20 cellular contexts compared by ENCODE assay signal in genomic region chr9:110886832-110887231, GRCh38.
A peak's percentile ranks its signal among the peaks of the same experiment; 100 is the strongest.
DNase-seq lines count a peak whose midpoint lies in the region; ATAC-seq, FAIRE-seq and TF ChIP-seq lines count a peak whose summit lies in the region.
"Had no signal": no experiment of that assay in that cellular context is flagged by ENCODE, and none has a peak within 500 bp of the region (broad histone marks: within the 10 kb centered on the region; RNA-seq: fewer than 3 reads in every experiment).

No MANE protein-coding gene starts in this region.

- no peaks in the 10 kb centered on the region for H3K36me3 Mint-ChIP-seq in activated T-helper 2 cell treated with anti-CD3 and anti-CD28 coated beads, Interferon-gamma antibody, Interleukin-2, Interleukin-4, amounts not matched to agents 10 μg/mL and 5 μg/mL and 100 μg/mL, durations not matched to agents 14 hours and 24 hours and 36 hours (ENCODE audit: low read depth)
- H3K36me3 Mint-ChIP-seq: type B pancreatic cell had no signal

- in situ Hi-C loops in KBM-7 (cut with MboI; ENCODE audit: low pct_unique_long_range_greater_than_20kb, low sequenced_read_pairs) = no loop called here

- ATAC-seq in lower lobe of right lung = peak in 1 of 2 donors; percentile 41
- no peak for ATAC-seq in GM19452 (IDR thresholded peaks at IDR 0.05; ENCODE audit: unreplicated experiment)
- ATAC-seq: activated CD4-positive, CD25-positive, alpha-beta regulatory T cell treated with anti-CD3 and anti-CD28 coated beads, Interleukin-2, amount 50 U/mL, for 24 hours; body of pancreas; left lobe of liver had no signal

- H3K9me3 ChIP-seq in lower lobe of right lung = no peaks in the 10 kb centered on the region
- H3K9me3 ChIP-seq: body of pancreas had no signal

- TF ChIP-seq CTCF in lower lobe of right lung (IDR thresholded peaks at IDR 0.05) = no peak

- H3K4me3 ChIP-seq in lower lobe of right lung = no peak overlapping the region
- H3K4me3 ChIP-seq: body of pancreas had no signal

- no peaks in the 10 kb centered on the region for H3K4me1 Mint-ChIP-seq in activated T-helper 2 cell treated with anti-CD3 and anti-CD28 coated beads, Interferon-gamma antibody, Interleukin-2, Interleukin-4, amounts not matched to agents 10 μg/mL and 5 μg/mL and 100 μg/mL, durations not matched to agents 14 hours and 24 hours and 36 hours (ENCODE audit: low read depth)

- no peak overlapping the region for H3K4me3 Mint-ChIP-seq in activated T-helper 2 cell treated with anti-CD3 and anti-CD28 coated beads, Interferon-gamma antibody, Interleukin-2, Interleukin-4, amounts not matched to agents 10 μg/mL and 5 μg/mL and 100 μg/mL, durations not matched to agents 14 hours and 24 hours and 36 hours (ENCODE audit: low read depth)
- H3K4me3 Mint-ChIP-seq: type B pancreatic cell had no signal

- H3K27me3 ChIP-seq in lower lobe of right lung (ENCODE audit: low read depth) = no peaks in the 10 kb centered on the region
- H3K27me3 ChIP-seq: body of pancreas had no signal

- peaks cover 14% of the 10 kb centered on the region for H3K4me1 ChIP-seq in lower lobe of right lung

- no peaks in the 10 kb centered on the region for H3K36me3 ChIP-seq in lower lobe of right lung

- no peak overlapping the region for H3K27ac Mint-ChIP-seq in activated T-helper 2 cell treated with anti-CD3 and anti-CD28 coated beads, Interferon-gamma antibody, Interleukin-2, Interleukin-4, amounts not matched to agents 10 μg/mL and 5 μg/mL and 100 μg/mL, durations not matched to agents 14 hours and 24 hours and 36 hours
- H3K27ac Mint-ChIP-seq: type B pancreatic cell had no signal

- intact Hi-C loops in lower lobe of right lung (cut with DNase I) = no loop called here
- intact Hi-C loops in activated T-helper 2 cell treated with anti-CD3 and anti-CD28 coated beads, Interferon-gamma antibody, Interleukin-2, Interleukin-4, amounts not matched to agents 10 μg/mL and 5 μg/mL and 100 μg/mL, durations not matched to agents 14 hours and 24 hours and 36 hours (cut with micrococcal nuclease) = no loop called here

- peak; percentile 75 for FAIRE-seq in endometrium (lab: Jason Lieb, UNC)
- FAIRE-seq: H1 had no signal

- H3K27ac ChIP-seq in lower lobe of right lung = peak overlapping the region; percentile 61
- H3K27ac ChIP-seq: body of pancreas, KMS-11 had no signal

- DNase-seq in AG08395 (ENCODE audit: low spot score) (peak; percentile 38), M059J (ENCODE audit: low read depth) (peak; percentile 65), lower lobe of right lung (no peak), T-helper 9 cell (no peak), KBM-7 (no peak)
- DNase-seq in activated T-helper 2 cell treated with anti-CD3 and anti-CD28 coated beads, Interferon-gamma antibody, Interleukin-2, Interleukin-4, amounts not matched to agents 10 μg/mL and 5 μg/mL and 100 μg/mL, durations not matched to agents 14 hours and 24 hours and 36 hours (ENCODE audit: low spot score) = no peak
- DNase-seq: activated CD8-positive, alpha-beta memory T cell treated with anti-CD3 and anti-CD28 coated beads, Interleukin-2, amount 50 U/mL, for 4 hours; activated naive CD4-positive, alpha-beta T cell treated with Interleukin-2 at 50 U/mL for 16 hours; body of pancreas; NCI-H1417 treated with DMSO at 0.1 percent for 48 hours; NCI-H2227 treated with DMSO at 0.1 percent for 48 hours; SHP77; stimulated activated naive CD4-positive, alpha-beta T cell treated with Interleukin-2 at 50 U/mL for 16 hours had no signal

- no peaks in the 10 kb centered on the region for H3K9me3 Mint-ChIP-seq in activated T-helper 2 cell treated with anti-CD3 and anti-CD28 coated beads, Interferon-gamma antibody, Interleukin-2, Interleukin-4, amounts not matched to agents 10 μg/mL and 5 μg/mL and 100 μg/mL, durations not matched to agents 14 hours and 24 hours and 36 hours

- H3K27me3 Mint-ChIP-seq in activated T-helper 2 cell treated with anti-CD3 and anti-CD28 coated beads, Interferon-gamma antibody, Interleukin-2, Interleukin-4, amounts not matched to agents 10 μg/mL and 5 μg/mL and 100 μg/mL, durations not matched to agents 14 hours and 24 hours and 36 hours (ENCODE audit: low read depth) = no peaks in the 10 kb centered on the region
- H3K27me3 Mint-ChIP-seq: type B pancreatic cell had no signal

Comparison
In these comparisons a context has a peak if more than half of its experiments do, and no peak if none do; other contexts are left out.
1. DNase-seq: peak in AG08395 (single experiment) and M059J (single experiment); none in lower lobe of right lung (single experiment), T-helper 9 cell (single experiment), activated T-helper 2 cell treated with anti-CD3 and anti-CD28 coated beads, Interferon-gamma antibody, Interleukin-2, Interleukin-4, amounts not matched to agents 10 μg/mL and 5 μg/mL and 100 μg/mL, durations not matched to agents 14 hours and 24 hours and 36 hours (single experiment) and KBM-7 (single experiment).